In genomic region chrX:118062048-118062789, GRCh38 we compare ENCODE assay signal across 13 cellular contexts. TPM values are rescaled to one million over a fixed set of nuclear protein-coding genes. Genes with fewer than 3 reads are reported as not detected.
A peak's percentile ranks its signal among the peaks of the same experiment; 100 is the strongest.
DNase-seq lines count a peak whose midpoint lies in the region; ATAC-seq, FAIRE-seq and TF ChIP-seq lines count a peak whose summit lies in the region.
"Had no signal": no experiment of that assay in that cellular context is flagged by ENCODE, and none has a peak within 500 bp of the region (broad histone marks: within the 10 kb centered on the region; RNA-seq: fewer than 3 reads in every experiment).

No MANE protein-coding gene starts in this region.

- intact Hi-C loops in GM12878 (cut with micrococcal nuclease; ENCODE audit: unreplicated experiment) = no loop called here

- no peak overlapping the region for H3K27ac ChIP-seq in GM12878 (ENCODE audit: control insufficient read depth, insufficient read depth)
- H3K27ac ChIP-seq: lower lobe of right lung, testis had no signal

- BruUV-seq in GM12878 (replicated peaks; lab: Mats Ljungman, UMichigan) = no TSS peak

- FAIRE-seq in GM12878 (lab: Jason Lieb, UNC) = no peak

- TF ChIP-seq POLR2A in GM12878 (IDR thresholded peaks at IDR 0.05; ENCODE audit: low read depth, low read length) = no peak

- 0 out of 2 replicates have a peak, but pooled peaks cover 4% of the 10 kb centered on the region for H3K4me1 ChIP-seq in GM12878 (ENCODE audit: control insufficient read depth, insufficient read depth, low read length)
- H3K4me1 ChIP-seq: lower lobe of right lung, testis had no signal

- H3K4me2 ChIP-seq in GM12878 (ENCODE audit: control insufficient read depth, insufficient read depth) = no peak overlapping the region

- no peak for TF ChIP-seq EP300 in GM12878 (IDR thresholded peaks at IDR 0.05; ENCODE audit: borderline replicate concordance in 1 of 2, control insufficient read depth in 1 of 2, low read depth in 2 of 2, low read length in 2 of 2)

- RAD21 ChIA-PET in GM12878 (lab: Charles Lee; ENCODE audit: unreplicated experiment) = no interaction called here

- POLR2A ChIA-PET in GM12878 (lab: Charles Lee) = no interaction called here

- no peaks in the 10 kb centered on the region for H3K27me3 ChIP-seq in GM12878 (replicated peaks in 1 of 2; ENCODE audit: control insufficient read depth in 2 of 2, insufficient read depth in 2 of 2, low read length in 1 of 2)
- H3K27me3 ChIP-seq: testis had no signal

- in situ Hi-C loops in GM12878 (cut with MboI) = no loop called here

- no peaks in the 10 kb centered on the region for H3K9me3 ChIP-seq in GM12878 (replicated peaks; ENCODE audit: control insufficient read depth, insufficient read depth, low read length)
- H3K9me3 ChIP-seq: lower lobe of right lung, testis had no signal

- H3K9ac ChIP-seq in GM12878 (ENCODE audit: control insufficient read depth, insufficient read depth, low read length) = no peak overlapping the region

- H3K79me2 ChIP-seq in GM12878 (ENCODE audit: control insufficient read depth, insufficient read depth, low read length) = no peaks in the 10 kb centered on the region

- TF ChIP-seq RAD21 in GM12878 (IDR thresholded peaks at IDR 0.05; ENCODE audit: insufficient read depth, low read depth, low read length) = no peak

- no peaks in the 10 kb centered on the region for H4K20me1 ChIP-seq in GM12878 (ENCODE audit: control insufficient read depth, insufficient read depth)

- 3% methylated on average over 4 of the region's 4 CpGs for WGBS in GM12878 (ENCODE audit: insufficient coverage, insufficient replicate concordance, low lambda C conversion rate, missing lambda C conversion rate)

- ATAC-seq in GM18873 (IDR thresholded peaks at IDR 0.05; ENCODE audit: low FRiP score, unreplicated experiment) (peak; percentile 9), GM21786 (IDR thresholded peaks at IDR 0.05; ENCODE audit: unreplicated experiment) (peak; percentile 39), HG03159 (IDR thresholded peaks at IDR 0.05; ENCODE audit: unreplicated experiment) (peak; percentile 69), GM12878 (peak; percentile 64)
- ATAC-seq: lower lobe of right lung had no signal

- no peak for TF ChIP-seq CTCF in GM12878 (IDR thresholded peaks at IDR 0.05 in 2 of 3, conservative IDR thresholded peaks at IDR 0.05 in 1 of 3; ENCODE audit: control insufficient read depth in 2 of 3, extremely low read depth in 1 of 3, insufficient read depth in 1 of 3, low read depth in 3 of 3, low read length in 3 of 3)

- H3K4me3 ChIP-seq in GM12878 = no peak overlapping the region
- H3K4me3 ChIP-seq: lower lobe of right lung, testis had no signal

- CTCF ChIA-PET in GM12878 (lab: Yijun Ruan, JAX) = no interaction called here

- SMC1A ChIA-PET in GM12878 (lab: Charles Lee; ENCODE audit: uncharacterized antibody, unreplicated experiment) = interaction anchor here (2.2 kb wide), 1 partner anchor 150 kb away, joined by 7 read pairs; no protein-coding TSS in a partner anchor

- no peak for DNase-seq in GM12878 (ENCODE audit: low read depth, low spot score)
- no peak for DNase-seq in stimulated activated CD4-positive, alpha-beta T cell treated with anti-CD3 and anti-CD28 coated beads, Interleukin-4, amount 100 ng/mL, for 24 hours
- no peak for DNase-seq in RKO (ENCODE audit: low spot score)
- no peak for DNase-seq in mesenteric fat pad (ENCODE audit: low spot score)
- DNase-seq: activated CD8-positive, alpha-beta memory T cell treated with anti-CD3 and anti-CD28 coated beads for 24 hours; activated naive CD4-positive, alpha-beta T cell treated with anti-CD3 and anti-CD28 coated beads, Interleukin-2, amount 50 U/mL, for 16 hours; lower lobe of right lung; NCI-H2227 treated with DMSO at 0.1 percent for 48 hours; testis had no signal

- no peak overlapping the region for H2AFZ ChIP-seq in GM12878 (ENCODE audit: control insufficient read depth, low read depth, low read length)

- no peaks in the 10 kb centered on the region for H3K36me3 ChIP-seq in GM12878 (ENCODE audit: control insufficient read depth in 2 of 2, insufficient read depth in 2 of 2, low read length in 1 of 2)
- H3K36me3 ChIP-seq: lower lobe of right lung had no signal

TF ChIP-seq in GM12878, 131 proteins besides CTCF, POLR2A, EP300 and RAD21 (continues in another document):
- TF ChIP-seq BCL3 (IDR thresholded peaks at IDR 0.05; ENCODE audit: borderline replicate concordance, insufficient read depth, low read depth, low read length, poor library complexity, severe bottlenecking) = no peak
- no peak for TF ChIP-seq SIN3A (IDR thresholded peaks at IDR 0.05; ENCODE audit: low read depth, low read length)
- no peak for TF ChIP-seq SREBF2 (IDR thresholded peaks at IDR 0.05; ENCODE audit: low read length)
- TF ChIP-seq CREM (IDR thresholded peaks at IDR 0.05; ENCODE audit: low read depth) = 0 out of 2 replicates have a peak, but pooled peaks have one; percentile 13
- TF ChIP-seq NFIC (IDR thresholded peaks at IDR 0.05; ENCODE audit: low read depth, low read length) = peak; percentile 67; the same call in 1 of the 2 replicates
- no peak for TF ChIP-seq YBX1 (IDR thresholded peaks at IDR 0.05)
- TF ChIP-seq PBX3 (IDR thresholded peaks at IDR 0.05; ENCODE audit: insufficient replicate concordance, low read depth, low read length) = no peak
- no peak for TF ChIP-seq ZNF384 (IDR thresholded peaks at IDR 0.05; ENCODE audit: borderline replicate concordance, low read depth, low read length)
- no peak for TF ChIP-seq EZH2 (IDR thresholded peaks at IDR 0.05; ENCODE audit: borderline replicate concordance, control insufficient read depth, low read depth, low read length)
- no peak for TF ChIP-seq CEBPB (IDR thresholded peaks at IDR 0.05; ENCODE audit: borderline replicate concordance in 1 of 2, low read depth in 2 of 2, low read length in 2 of 2)
- no peak for TF ChIP-seq POLR2AphosphoS5 (IDR thresholded peaks at IDR 0.05; ENCODE audit: low read length)
- TF ChIP-seq RBBP5 (conservative IDR thresholded peaks at IDR 0.05) = no peak
- TF ChIP-seq NFYA (IDR thresholded peaks at IDR 0.05; ENCODE audit: borderline replicate concordance, low read depth, low read length) = no peak

RNA-seq across cellular contexts. Expression of gene KLHL13, which starts 54.4 kb away (rescaled TPM):
- total RNA-seq in GM12878 (2013; cell fraction: nucleolus; rRNA removed) = 33.5 and 35.1 TPM in 2 replicates
- total RNA-seq in GM12878 (2014; rRNA removed) (15.0 and 18.2 TPM in 2 replicates), GM12878 (2014; rRNA removed; fragmentation: Illumina TruSeq; extraction: Trizol) (15.6 and 16.5 TPM in 2 replicates), GM12878 (2021) (13.5 and 14.7 TPM in 2 replicates), mesenteric fat pad (2.5 TPM)
- polyA plus RNA-seq in GM12878 (2011; ENCODE audit: low read depth) = 1.8 TPM
- polyA plus RNA-seq in GM12878 (2011; rRNA removed) (34.1 and 37.7 TPM in 2 replicates), GM12878 (2014; fragmentation: Illumina TruSeq; extraction: Trizol) (15.2 and 15.5 TPM in 2 replicates), GM12878 (2014; fragmentation: Nextera tagmentation; extraction: Ambion mirVana) (10 to 100 TPM in 1 of 2 experiments, 1 to 10 TPM in 1; 8.2 to 14.0 TPM), GM12878 (2014; rRNA removed) (10.5 and 12.5 TPM in 2 replicates), GM12878 (2016; fragmentation: Nextera tagmentation; extraction: Ambion mirVana) (10 to 100 TPM; 10.0 to 12.3 TPM)
- 21.4 and 22.1 TPM in 2 replicates for polyA plus RNA-seq in GM12878 (2011; cell fraction: cytosol; rRNA removed)
- 11.9 and 15.9 TPM in 2 replicates for polyA plus RNA-seq in GM12878 (2011; cell fraction: nucleus; rRNA removed)
- 2.1 and 2.4 TPM in 2 replicates for polyA plus RNA-seq in GM12878 (2012)
- 47.5 and 52.5 TPM in 2 replicates for polyA minus RNA-seq in GM12878 (2011; rRNA and poly(A)+ RNA removed)
- polyA minus RNA-seq in GM12878 (2011; cell fraction: cytosol; rRNA and poly(A)+ RNA removed) = 13.8 and 14.2 TPM in 2 replicates
- 8.2 and 15.6 TPM in 2 replicates for polyA minus RNA-seq in GM12878 (2011; cell fraction: nucleus; rRNA and poly(A)+ RNA removed)
- total RNA-seq: G401 had no signal

Comparison
In these comparisons a context has a peak if more than half of its experiments do, and no peak if none do; other contexts are left out.
1. ATAC-seq: peak in every context shown above with its lines; median percentile 69 in HG03159; 64 in GM12878; 39 in GM21786; 9 in GM18873.